In genomic region chr4:179485781-179486180, GRCh38 we compare ENCODE assay signal across 1 cellular context.
TF ChIP-seq lines count a peak whose summit lies in the region.

No MANE protein-coding gene starts in this region.

TF ChIP-seq in GM23338, 12 proteins besides CTCF, POLR2A, EP300 and RAD21 (continued from another document):
- TF ChIP-seq REST (IDR thresholded peaks at IDR 0.05; ENCODE audit: unreplicated experiment): no peak
- no peak for TF ChIP-seq STAT1 (IDR thresholded peaks at IDR 0.05; ENCODE audit: unreplicated experiment)
- no peak for TF ChIP-seq ZNF114 (CRISPR knock-in tag; IDR thresholded peaks at IDR 0.05)
- TF ChIP-seq JUNB (IDR thresholded peaks at IDR 0.05; ENCODE audit: unreplicated experiment): no peak
- TF ChIP-seq ZNF331 (CRISPR knock-in tag; IDR thresholded peaks at IDR 0.05; ENCODE audit: low read depth): no peak
